Comparison of ENCODE assay signal across 13 cellular contexts in the genomic region with DNA sequence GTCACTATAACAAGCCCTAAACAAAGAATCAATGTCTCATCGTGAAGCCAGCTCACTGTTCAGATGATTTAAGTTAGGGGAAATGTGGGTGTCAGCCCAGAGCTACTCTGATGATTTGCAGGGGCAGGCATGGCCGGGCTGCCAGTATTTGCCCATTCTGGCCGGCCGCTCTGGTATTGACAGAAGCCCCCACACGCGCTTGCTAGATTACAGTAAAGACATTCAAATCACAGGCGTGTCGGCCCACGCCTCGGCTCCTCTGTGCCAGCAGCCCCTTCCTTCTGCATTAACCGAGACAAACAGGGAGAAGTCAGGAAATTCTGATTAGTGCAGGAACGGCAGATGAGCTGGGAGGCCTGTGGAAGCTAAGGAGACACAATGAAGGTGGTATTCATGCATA.
DNase-seq lines count a peak whose midpoint lies in the region; ATAC-seq and TF ChIP-seq lines count a peak whose summit lies in the region.
"Had no signal": no experiment of that assay in that cellular context is flagged by ENCODE, and none has a peak within 500 bp of the region (broad histone marks: within the 10 kb centered on the region; RNA-seq: fewer than 3 reads in every experiment).

No MANE protein-coding gene starts in this region.

- H3K27me3 ChIP-seq in neural cell (ENCODE audit: insufficient read depth, low read depth, low read length), result no peaks in the 10 kb centered on the region
- H3K27me3 ChIP-seq: BLaER1 had no signal

- CTCF ChIA-PET in activated naive CD4-positive, alpha-beta T cell treated with anti-CD3 and anti-CD28 coated beads, Interleukin-2, amount 10 ng/mL, durations not matched to agents 7 days and 5 days (lab: Charles Lee), result no interaction called here

- DNase-seq in activated naive CD4-positive, alpha-beta T cell treated with anti-CD3 and anti-CD28 coated beads, Interleukin-2, amount 10 ng/mL, durations not matched to agents 7 days and 5 days, result no peak
- DNase-seq in left kidney (ENCODE audit: low read depth, low spot score) (peak; percentile 67), NCI-H226 (no peak)
- no peak for DNase-seq in stimulated activated CD4-positive, alpha-beta T cell treated with anti-CD3 and anti-CD28 coated beads, Interleukin-4, amount 100 ng/mL, for 4 hours
- DNase-seq in stimulated activated CD8-positive, alpha-beta memory T cell treated with anti-CD3 and anti-CD28 coated beads, Interleukin-4, amount 100 ng/mL, for 48 hours, result no peak
- DNase-seq: Calu3, DMS 273 treated with DMSO at 0.1 percent for 48 hours had no signal

- no peak for TF ChIP-seq RAD21 in neural cell (conservative IDR thresholded peaks at IDR 0.05)

- no peaks in the 10 kb centered on the region for H3K79me2 ChIP-seq in neural cell (replicated peaks; ENCODE audit: insufficient read depth, low read length)

- H3K9me2 ChIP-seq in neural cell (ENCODE audit: insufficient read depth, low read length), result no peaks in the 10 kb centered on the region

- H3F3A ChIP-seq in neural cell (ENCODE audit: insufficient read depth, low read length, poor library complexity, severe bottlenecking), result no peaks in the 10 kb centered on the region

- H3K27ac Mint-ChIP-seq in activated naive CD4-positive, alpha-beta T cell treated with anti-CD3 and anti-CD28 coated beads, Interleukin-2, amount 50 U/mL, for 24 hours, result peak overlapping the region; percentile 10
- H3K27ac Mint-ChIP-seq in activated naive CD4-positive, alpha-beta T cell treated with anti-CD3 and anti-CD28 coated beads, Interleukin-2, amount 10 ng/mL, durations not matched to agents 7 days and 5 days, result no peak overlapping the region

- TF ChIP-seq CTCF in neural cell (IDR thresholded peaks at IDR 0.05; ENCODE audit: poor library complexity, severe bottlenecking), result no peak

- no peak overlapping the region for H3K4me3 Mint-ChIP-seq in activated naive CD4-positive, alpha-beta T cell treated with anti-CD3 and anti-CD28 coated beads, Interleukin-2, amount 50 U/mL, for 24 hours
- no peak overlapping the region for H3K4me3 Mint-ChIP-seq in activated naive CD4-positive, alpha-beta T cell treated with anti-CD3 and anti-CD28 coated beads, Interleukin-2, amount 10 ng/mL, durations not matched to agents 7 days and 5 days

- no peaks in the 10 kb centered on the region for H4K20me1 ChIP-seq in neural cell (ENCODE audit: insufficient read depth)
- H4K20me1 ChIP-seq: BLaER1 had no signal

- no peaks in the 10 kb centered on the region for H3K4me1 Mint-ChIP-seq in activated naive CD4-positive, alpha-beta T cell treated with anti-CD3 and anti-CD28 coated beads, Interleukin-2, amount 50 U/mL, for 24 hours
- H3K4me1 Mint-ChIP-seq in activated naive CD4-positive, alpha-beta T cell treated with anti-CD3 and anti-CD28 coated beads, Interleukin-2, amount 10 ng/mL, durations not matched to agents 7 days and 5 days, result no peaks in the 10 kb centered on the region

- H3K36me3 ChIP-seq in neural cell (ENCODE audit: insufficient read depth, low read length), result no peaks in the 10 kb centered on the region
- H3K36me3 ChIP-seq: BLaER1 had no signal

- H3K9ac ChIP-seq in neural cell (ENCODE audit: low read length), result peak overlapping the region; percentile 13
- H3K9ac ChIP-seq: BLaER1 had no signal

- no peak overlapping the region for H3K4me3 ChIP-seq in neural cell (ENCODE audit: low read length)
- H3K4me3 ChIP-seq: BLaER1 had no signal

- no peak overlapping the region for H3K4me2 ChIP-seq in neural cell (ENCODE audit: low read length)
- H3K4me2 ChIP-seq: BLaER1 had no signal

- no peaks in the 10 kb centered on the region for H3K27me3 Mint-ChIP-seq in activated naive CD4-positive, alpha-beta T cell treated with anti-CD3 and anti-CD28 coated beads, Interleukin-2, amount 50 U/mL, for 24 hours
- no peaks in the 10 kb centered on the region for H3K27me3 Mint-ChIP-seq in activated naive CD4-positive, alpha-beta T cell treated with anti-CD3 and anti-CD28 coated beads, Interleukin-2, amount 10 ng/mL, durations not matched to agents 7 days and 5 days

- H3K9me3 Mint-ChIP-seq in activated naive CD4-positive, alpha-beta T cell treated with anti-CD3 and anti-CD28 coated beads, Interleukin-2, amount 50 U/mL, for 24 hours, result no peaks in the 10 kb centered on the region
- no peaks in the 10 kb centered on the region for H3K9me3 Mint-ChIP-seq in activated naive CD4-positive, alpha-beta T cell treated with anti-CD3 and anti-CD28 coated beads, Interleukin-2, amount 10 ng/mL, durations not matched to agents 7 days and 5 days

- H3K27ac ChIP-seq in neural cell (ENCODE audit: low read length), result no peak overlapping the region
- H3K27ac ChIP-seq: 22Rv1, BLaER1 had no signal

- no peaks in the 10 kb centered on the region for H3K9me3 ChIP-seq in neural cell (ENCODE audit: low read length)
- H3K9me3 ChIP-seq: BLaER1 had no signal

- peaks cover 1% of the 10 kb centered on the region for H3K36me3 Mint-ChIP-seq in activated naive CD4-positive, alpha-beta T cell treated with anti-CD3 and anti-CD28 coated beads, Interleukin-2, amount 50 U/mL, for 24 hours
- H3K36me3 Mint-ChIP-seq in activated naive CD4-positive, alpha-beta T cell treated with anti-CD3 and anti-CD28 coated beads, Interleukin-2, amount 10 ng/mL, durations not matched to agents 7 days and 5 days, result no peaks in the 10 kb centered on the region

- no peak for TF ChIP-seq EP300 in neural cell (conservative IDR thresholded peaks at IDR 0.05; ENCODE audit: poor library complexity, severe bottlenecking)

- no peak for ATAC-seq in GM21390 (IDR thresholded peaks at IDR 0.05; ENCODE audit: unreplicated experiment)
- ATAC-seq: HCT116 had no signal

- H2AFZ ChIP-seq in neural cell (ENCODE audit: low read depth, low read length), result no peak overlapping the region

TF ChIP-seq in neural cell, 6 proteins besides CTCF, POLR2A, EP300 and RAD21:
- TF ChIP-seq SMC3 (conservative IDR thresholded peaks at IDR 0.05; ENCODE audit: poor library complexity) (no peak), POLR2AphosphoS5 (IDR thresholded peaks at IDR 0.05) (no peak), TAF1 (IDR thresholded peaks at IDR 0.05; ENCODE audit: low read depth) (no peak), EZH2 (IDR thresholded peaks at IDR 0.05; ENCODE audit: borderline replicate concordance, insufficient read depth, low read length, poor library complexity, severe bottlenecking) (no peak), MXI1 (conservative IDR thresholded peaks at IDR 0.05; ENCODE audit: poor library complexity, severe bottlenecking) (no peak)
- TF ChIP-seq, protein P1, sequence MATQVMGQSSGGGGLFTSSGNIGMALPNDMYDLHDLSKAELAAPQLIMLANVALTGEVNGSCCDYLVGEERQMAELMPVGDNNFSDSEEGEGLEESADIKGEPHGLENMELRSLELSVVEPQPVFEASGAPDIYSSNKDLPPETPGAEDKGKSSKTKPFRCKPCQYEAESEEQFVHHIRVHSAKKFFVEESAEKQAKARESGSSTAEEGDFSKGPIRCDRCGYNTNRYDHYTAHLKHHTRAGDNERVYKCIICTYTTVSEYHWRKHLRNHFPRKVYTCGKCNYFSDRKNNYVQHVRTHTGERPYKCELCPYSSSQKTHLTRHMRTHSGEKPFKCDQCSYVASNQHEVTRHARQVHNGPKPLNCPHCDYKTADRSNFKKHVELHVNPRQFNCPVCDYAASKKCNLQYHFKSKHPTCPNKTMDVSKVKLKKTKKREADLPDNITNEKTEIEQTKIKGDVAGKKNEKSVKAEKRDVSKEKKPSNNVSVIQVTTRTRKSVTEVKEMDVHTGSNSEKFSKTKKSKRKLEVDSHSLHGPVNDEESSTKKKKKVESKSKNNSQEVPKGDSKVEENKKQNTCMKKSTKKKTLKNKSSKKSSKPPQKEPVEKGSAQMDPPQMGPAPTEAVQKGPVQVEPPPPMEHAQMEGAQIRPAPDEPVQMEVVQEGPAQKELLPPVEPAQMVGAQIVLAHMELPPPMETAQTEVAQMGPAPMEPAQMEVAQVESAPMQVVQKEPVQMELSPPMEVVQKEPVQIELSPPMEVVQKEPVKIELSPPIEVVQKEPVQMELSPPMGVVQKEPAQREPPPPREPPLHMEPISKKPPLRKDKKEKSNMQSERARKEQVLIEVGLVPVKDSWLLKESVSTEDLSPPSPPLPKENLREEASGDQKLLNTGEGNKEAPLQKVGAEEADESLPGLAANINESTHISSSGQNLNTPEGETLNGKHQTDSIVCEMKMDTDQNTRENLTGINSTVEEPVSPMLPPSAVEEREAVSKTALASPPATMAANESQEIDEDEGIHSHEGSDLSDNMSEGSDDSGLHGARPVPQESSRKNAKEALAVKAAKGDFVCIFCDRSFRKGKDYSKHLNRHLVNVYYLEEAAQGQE (IDR thresholded peaks at IDR 0.05; ENCODE audit: borderline replicate concordance), result no peak
TF ChIP-seq in neural cell: peak in this region for 0.
